Comparison of ENCODE assay signal across 8 cellular contexts in the genomic region with DNA sequence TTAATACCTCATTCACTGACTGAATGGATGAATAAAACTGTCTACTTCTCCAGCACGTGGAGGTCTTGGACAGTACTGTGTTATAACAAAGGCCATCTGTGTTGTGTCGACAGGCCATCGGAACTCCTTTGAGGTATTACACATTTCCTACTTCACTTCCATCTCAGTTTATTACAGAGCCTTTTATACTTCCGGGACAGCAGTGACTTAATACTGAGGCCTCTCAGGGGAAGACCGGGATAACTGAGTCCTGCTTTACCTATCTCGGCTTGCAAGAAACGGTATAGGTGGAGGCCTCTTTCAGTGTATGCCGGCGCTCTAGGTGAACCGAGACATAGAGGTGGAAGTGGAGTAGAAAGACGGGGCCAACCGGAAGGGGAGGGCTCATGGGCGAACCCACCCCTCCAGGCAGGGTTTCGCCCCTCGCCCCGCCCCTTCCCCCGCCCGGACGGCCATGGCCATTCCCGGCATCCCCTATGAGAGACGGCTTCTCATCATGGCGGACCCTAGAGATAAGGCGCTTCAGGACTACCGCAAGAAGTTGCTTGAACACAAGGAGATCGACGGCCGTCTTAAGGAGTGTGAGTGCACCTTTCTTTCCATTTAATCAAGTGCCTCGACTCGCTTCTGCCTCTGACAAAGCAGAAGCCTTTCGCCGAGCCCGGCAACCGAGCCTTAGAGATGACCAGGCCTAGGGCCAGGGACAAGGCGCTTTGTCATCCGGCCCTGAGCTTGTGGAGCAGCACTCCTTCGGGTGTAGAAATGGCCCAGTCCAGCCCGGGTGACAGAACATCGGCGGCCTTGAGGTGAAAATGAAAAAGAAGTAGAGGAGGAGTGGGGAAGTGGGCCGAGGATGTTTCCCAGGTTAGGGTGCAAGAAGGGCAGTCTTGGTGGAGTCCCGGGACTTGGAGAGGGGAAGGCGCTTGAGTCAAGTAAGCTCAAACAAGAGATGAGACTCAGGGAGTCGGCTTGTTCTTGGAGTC. TPM values are rescaled to one million over a fixed set of nuclear protein-coding genes. Genes with fewer than 3 reads are reported as not detected.
DNase-seq lines count a peak whose midpoint lies in the region; ATAC-seq, FAIRE-seq and TF ChIP-seq lines count a peak whose summit lies in the region.

A gene (plus strand): TSS at position 477 of the 983 bp plus-strand sequence. CDS start 20 bp downstream, at position 497.

- FAIRE-seq in urothelium cell line (lab: Jason Lieb, UNC) = peak; percentile 84

- peak within 1 kb of the TSS; percentile 97 for H3K27ac Mint-ChIP-seq in T-helper 1 cell treated with Interleukin-12 subunit alpha and Interleukin-12 subunit beta and Interleukin-4 antibody, amounts not matched to agents 30 μg/mL and 1 μg/mL, for 36 hours

- H3K27ac ChIP-seq in left ventricle myocardium inferior (replicated peaks) = peak within 1 kb of the TSS; percentile 95

- H3K4me3 ChIP-seq in left ventricle myocardium inferior = peak within 1 kb of the TSS; percentile 84

- H3K4me1 ChIP-seq in left ventricle myocardium inferior = peaks cover 44% of the 10 kb centered on the region

- H3K36me3 ChIP-seq in left ventricle myocardium inferior = peaks cover 36% of the 10 kb centered on the region

- H3K9me3 Mint-ChIP-seq in T-helper 1 cell treated with Interleukin-12 subunit alpha and Interleukin-12 subunit beta and Interleukin-4 antibody, amounts not matched to agents 30 μg/mL and 1 μg/mL, for 36 hours = no peaks in the 10 kb centered on the region

- peak; percentile 78 for ATAC-seq in GM18499 (IDR thresholded peaks at IDR 0.05; ENCODE audit: insufficient read depth, unreplicated experiment)
- peak; percentile 94 for ATAC-seq in HG02938 (IDR thresholded peaks at IDR 0.05; ENCODE audit: unreplicated experiment)

- peaks cover 5% of the 10 kb centered on the region for H3K27me3 Mint-ChIP-seq in T-helper 1 cell treated with Interleukin-12 subunit alpha and Interleukin-12 subunit beta and Interleukin-4 antibody, amounts not matched to agents 30 μg/mL and 1 μg/mL, for 36 hours (ENCODE audit: low read depth)

- no peak for TF ChIP-seq CTCF in left ventricle myocardium inferior (IDR thresholded peaks at IDR 0.05; ENCODE audit: borderline replicate concordance)

- H3K36me3 Mint-ChIP-seq in T-helper 1 cell treated with Interleukin-12 subunit alpha and Interleukin-12 subunit beta and Interleukin-4 antibody, amounts not matched to agents 30 μg/mL and 1 μg/mL, for 36 hours (ENCODE audit: low read depth) = peaks cover 29% of the 10 kb centered on the region

- DNase-seq in NCI-H1694 treated with DMSO at 0.1 percent for 48 hours (lab: John Stamatoyannopoulos, UW) (peak; percentile 91), amniotic stem cell (lab: John Stamatoyannopoulos, UW) (peak; percentile 88), left ventricle myocardium inferior (peak; percentile 96), pulmonary artery endothelial cell (ENCODE audit: low read depth, low spot score) (peak; percentile 71), urothelium cell line (ENCODE audit: low spot score) (peak; percentile 99)

- H3K4me3 Mint-ChIP-seq in T-helper 1 cell treated with Interleukin-12 subunit alpha and Interleukin-12 subunit beta and Interleukin-4 antibody, amounts not matched to agents 30 μg/mL and 1 μg/mL, for 36 hours = peak within 1 kb of the TSS; percentile 98

- peaks cover 40% of the 10 kb centered on the region for H3K4me1 Mint-ChIP-seq in T-helper 1 cell treated with Interleukin-12 subunit alpha and Interleukin-12 subunit beta and Interleukin-4 antibody, amounts not matched to agents 30 μg/mL and 1 μg/mL, for 36 hours (ENCODE audit: low read depth)

- no peaks in the 10 kb centered on the region for H3K27me3 ChIP-seq in left ventricle myocardium inferior (ENCODE audit: low read depth)

- no peaks in the 10 kb centered on the region for H3K9me3 ChIP-seq in left ventricle myocardium inferior (replicated peaks)

- intact Hi-C loops in left ventricle myocardium inferior (cut with micrococcal nuclease) = no loop called here

RNA-seq across cellular contexts. Expression of the gene that starts here (rescaled TPM):
- total RNA-seq in left ventricle myocardium inferior (77.0 TPM), pulmonary artery endothelial cell (95.8 and 154 TPM in 2 replicates)

Comparison
In these comparisons a context has a peak if more than half of its experiments do, and no peak if none do; other contexts are left out.
1. Peak in every context shown above with its lines: DNase-seq, ATAC-seq, H3K4me3 ChIP-seq and H3K27ac ChIP-seq.